Comparison of ENCODE assay signal across 24 cellular contexts in the genomic region with DNA sequence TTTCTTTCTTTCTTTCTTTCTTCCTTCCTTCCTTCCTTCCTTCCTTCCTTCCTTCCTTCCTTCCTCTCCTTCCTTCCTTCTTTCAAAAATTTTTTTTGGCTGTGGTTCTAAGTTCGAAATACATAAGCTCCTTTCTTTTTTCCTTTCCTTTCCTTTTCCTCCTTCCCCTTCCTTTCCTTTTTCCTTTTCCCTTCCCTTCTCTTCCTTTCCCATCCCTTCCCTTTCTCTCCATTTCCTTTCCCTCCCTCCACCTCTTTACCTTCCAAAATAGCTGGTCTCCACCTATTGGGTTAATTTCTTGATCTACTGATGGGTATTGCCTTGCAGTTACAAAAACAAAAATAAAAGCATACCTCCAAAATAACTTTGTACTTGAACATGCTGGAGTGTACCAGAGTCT.
"Had no signal": no experiment of that assay in that cellular context is flagged by ENCODE, and none has a peak within 500 bp of the region (broad histone marks: within the 10 kb centered on the region; RNA-seq: fewer than 3 reads in every experiment).

No MANE protein-coding gene starts in this region.

- DNase-seq: colonic mucosa; cortex of kidney; dorsolateral prefrontal cortex; effector CD4-positive, alpha-beta T cell; effector CD8-positive, alpha-beta T cell; effector memory CD4-positive, alpha-beta T cell; effector memory CD8-positive, alpha-beta T cell; endodermal cell; erythroblast; esophagus squamous epithelium; foreskin fibroblast; foreskin keratinocyte; foreskin melanocyte; gastrocnemius medialis; glutamatergic neuron; head of caudate nucleus; heart left ventricle; heart right ventricle had no signal

- H3K4me3 ChIP-seq: colonic mucosa, coronary artery, dorsolateral prefrontal cortex, esophagus muscularis mucosa, esophagus squamous epithelium, gastrocnemius medialis, gastroesophageal sphincter, heart left ventricle, heart right ventricle had no signal

- H3K4me3 Mint-ChIP-seq: dendritic cell treated with granulocyte-macrophage colony-stimulating factor and Interleukin-4, amounts not matched to agents 40 ng/mL and 50 ng/mL, for 4 days; effector memory CD8-positive, alpha-beta T cell; endodermal cell had no signal

- H3K4me1 Mint-ChIP-seq: endodermal cell had no signal

- H3K36me3 ChIP-seq: colonic mucosa, esophagus muscularis mucosa, esophagus squamous epithelium, gastrocnemius medialis, gastroesophageal sphincter, heart left ventricle, heart right ventricle had no signal

- ATAC-seq: effector memory CD8-positive, alpha-beta T cell; esophagus mucosa; foreskin keratinocyte; gastrocnemius medialis; gastroesophageal sphincter; heart left ventricle; heart right ventricle had no signal

- H3K27ac Mint-ChIP-seq: dendritic cell treated with granulocyte-macrophage colony-stimulating factor and Interleukin-4, amounts not matched to agents 40 ng/mL and 50 ng/mL, for 4 days; effector memory CD8-positive, alpha-beta T cell; endodermal cell had no signal

- H3K27me3 Mint-ChIP-seq: dendritic cell treated with granulocyte-macrophage colony-stimulating factor and Interleukin-4, amounts not matched to agents 40 ng/mL and 50 ng/mL, for 4 days; effector memory CD8-positive, alpha-beta T cell had no signal

- H3K4me1 ChIP-seq: colonic mucosa, esophagus muscularis mucosa, esophagus squamous epithelium, foreskin keratinocyte, gastrocnemius medialis, gastroesophageal sphincter, heart left ventricle, heart right ventricle had no signal

- H3K27ac ChIP-seq: colonic mucosa, coronary artery, dorsolateral prefrontal cortex, epithelial cell of prostate, esophagus muscularis mucosa, esophagus squamous epithelium, foreskin keratinocyte, gastrocnemius medialis, gastroesophageal sphincter, heart left ventricle, heart right ventricle had no signal

- H3K9me3 ChIP-seq: colonic mucosa, esophagus squamous epithelium, gastrocnemius medialis had no signal
